In genomic region chr3:144564011-144564410, GRCh38 we compare ENCODE assay signal across 21 cellular contexts.
"Had no signal": no experiment of that assay in that cellular context is flagged by ENCODE, and none has a peak within 500 bp of the region (broad histone marks: within the 10 kb centered on the region; RNA-seq: fewer than 3 reads in every experiment).

No MANE protein-coding gene starts in this region.

- H3K27me3 ChIP-seq: adrenal gland, Peyer's patch, SJSA1 had no signal

- H3K9me3 ChIP-seq: adrenal gland, Peyer's patch, SJSA1 had no signal

- FAIRE-seq: K562 had no signal

- DNase-seq: activated CD4-positive, alpha-beta T cell treated with anti-CD3 and anti-CD28 coated beads for 4 hours; activated CD8-positive, alpha-beta memory T cell treated with anti-CD3 and anti-CD28 coated beads, Interleukin-2, amount 50 U/mL, for 4 hours; activated CD8-positive, alpha-beta T cell treated with anti-CD3 and anti-CD28 coated beads for 36 hours; activated naive CD4-positive, alpha-beta T cell treated with anti-CD3 and anti-CD28 coated beads, Interleukin-2, amount 50 U/mL, for 16 hours; activated naive CD8-positive, alpha-beta T cell treated with anti-CD3 and anti-CD28 coated beads, Interleukin-2, amount 10 ng/mL, durations not matched to agents 7 days and 5 days; activated T-cell treated with anti-CD3 and anti-CD28 coated beads, Interleukin-2, amount 50 U/mL, for 1 hour; adrenal gland; anterior cingulate cortex; Karpas-422; NCI-H1105 treated with DMSO at 0.1 percent for 48 hours; NCI-H1436 treated with DMSO at 0.1 percent for 48 hours; NCI-H187; NCI-H2081; NCI-H446; NCI-H524; NCI-H748 treated with DMSO at 0.1 percent for 48 hours; OCI-M1; Peyer's patch; SHP77 had no signal

- H3K4me1 ChIP-seq: adrenal gland, Peyer's patch, SJSA1 had no signal

- H3K27ac ChIP-seq: adrenal gland, Peyer's patch, SJSA1 had no signal

- H3K4me3 ChIP-seq: adrenal gland, K562, Peyer's patch, SJSA1 had no signal

- H3K36me3 ChIP-seq: adrenal gland, Peyer's patch, SJSA1 had no signal
